10 cellular contexts compared by ENCODE assay signal in genomic region chr9:129411501-129412175, GRCh38.
A peak's percentile ranks its signal among the peaks of the same experiment; 100 is the strongest.
DNase-seq lines count a peak whose midpoint lies in the region; ATAC-seq, FAIRE-seq and TF ChIP-seq lines count a peak whose summit lies in the region.
"Had no signal": no experiment of that assay in that cellular context is flagged by ENCODE, and none has a peak within 500 bp of the region (broad histone marks: within the 10 kb centered on the region; RNA-seq: fewer than 3 reads in every experiment).

No MANE protein-coding gene starts in this region.

- H3K4me2 ChIP-seq in astrocyte (ENCODE audit: low read length) (no peak overlapping the region), HepG2 (ENCODE audit: low read depth, low read length) (no peak overlapping the region)

- H3K36me3 Mint-ChIP-seq in CD4-positive, alpha-beta memory T cell, result peaks cover 4 to 9% of the 10 kb centered on the region in 2 donors
- H3K36me3 Mint-ChIP-seq in astrocyte (ENCODE audit: low read depth, unreplicated experiment), result no peaks in the 10 kb centered on the region
- H3K36me3 Mint-ChIP-seq in activated T-helper 2 cell treated with anti-CD3 and anti-CD28 coated beads, Interferon-gamma antibody, Interleukin-2, Interleukin-4, amounts not matched to agents 10 μg/mL and 5 μg/mL and 100 μg/mL, durations not matched to agents 14 hours and 24 hours and 36 hours (ENCODE audit: low read depth), result peaks cover 10% of the 10 kb centered on the region

- TF ChIP-seq CTCF in astrocyte (IDR thresholded peaks at IDR 0.05; ENCODE audit: insufficient read depth, low read depth, low read length), result no peak
- no peak for TF ChIP-seq CTCF in HepG2 (CRISPR knock-in tag; IDR thresholded peaks at IDR 0.05)
- no peak for TF ChIP-seq CTCF in foreskin fibroblast (IDR thresholded peaks at IDR 0.05; ENCODE audit: low read depth, low read length)

- no peak overlapping the region for H3K27ac ChIP-seq in CD4-positive, alpha-beta memory T cell (ENCODE audit: low read depth, low read length)
- H3K27ac ChIP-seq in astrocyte (ENCODE audit: low read depth, low read length) (no peak overlapping the region), HepG2 (ENCODE audit: extremely low read length, insufficient read depth, low read length) (no peak overlapping the region), small intestine (ENCODE audit: low read depth in 1 of 2, low read length in 1 of 2) (peak overlapping the region; percentile 39 to 98)

- no peaks in the 10 kb centered on the region for H3K9me3 ChIP-seq in CD4-positive, alpha-beta memory T cell (ENCODE audit: control insufficient read depth in 1 of 2, low read length in 2 of 2)
- H3K9me3 ChIP-seq in astrocyte (ENCODE audit: insufficient read depth, low read depth, low read length) (peaks cover 3% of the 10 kb centered on the region), HepG2 (ENCODE audit: low read length) (no peaks in the 10 kb centered on the region), small intestine (ENCODE audit: control insufficient read depth, low read depth) (no peaks in the 10 kb centered on the region)

- H3K36me3 ChIP-seq in CD4-positive, alpha-beta memory T cell (ENCODE audit: insufficient read depth, low read length), result no peaks in the 10 kb centered on the region
- H3K36me3 ChIP-seq in astrocyte (ENCODE audit: insufficient read depth, low read length), result no peaks in the 10 kb centered on the region
- H3K36me3 ChIP-seq in HepG2 (replicated peaks in 1 of 2; ENCODE audit: control insufficient read depth in 1 of 2, insufficient read depth in 2 of 2, low read length in 2 of 2), result no peaks in the 10 kb centered on the region
- H3K36me3 ChIP-seq in small intestine (ENCODE audit: control insufficient read depth in 2 of 2, insufficient read depth in 2 of 2, low read length in 2 of 2), result no peaks in the 10 kb centered on the region
- H3K36me3 ChIP-seq: brain microvascular endothelial cell had no signal

- H3K4me1 Mint-ChIP-seq in CD4-positive, alpha-beta memory T cell, result peaks cover 19 to 35% (median 27%) of the 10 kb centered on the region in 4 donors
- peaks cover 9% of the 10 kb centered on the region for H3K4me1 Mint-ChIP-seq in astrocyte (ENCODE audit: low read depth, unreplicated experiment)
- peaks cover 6% of the 10 kb centered on the region for H3K4me1 Mint-ChIP-seq in activated T-helper 2 cell treated with anti-CD3 and anti-CD28 coated beads, Interferon-gamma antibody, Interleukin-2, Interleukin-4, amounts not matched to agents 10 μg/mL and 5 μg/mL and 100 μg/mL, durations not matched to agents 14 hours and 24 hours and 36 hours (ENCODE audit: low read depth)

- no peak overlapping the region for H3K4me3 ChIP-seq in CD4-positive, alpha-beta memory T cell (ENCODE audit: low read length in 2 of 2)
- H3K4me3 ChIP-seq in astrocyte (ENCODE audit: insufficient read depth, low read depth, low read length) (no peak overlapping the region), HepG2 (replicated peaks in 1 of 3; ENCODE audit: insufficient read depth in 1 of 3, low read depth in 2 of 3, low read length in 3 of 3) (no peak overlapping the region), small intestine (ENCODE audit: low read depth in 1 of 2, low read length in 2 of 2) (no peak overlapping the region), foreskin fibroblast (ENCODE audit: low read depth in 1 of 2, low read length in 2 of 2) (no peak overlapping the region)

- intact Hi-C loops in CD4-positive, alpha-beta memory T cell (cut with micrococcal nuclease), result loop anchor here (2.0 kb wide), 1 partner anchor 233 kb away; the partner anchor contains the start of gene IER5L
- intact Hi-C loops in HepG2 (cut with micrococcal nuclease; ENCODE audit: unreplicated experiment), result no loop called here
- intact Hi-C loops in activated T-helper 2 cell treated with anti-CD3 and anti-CD28 coated beads, Interferon-gamma antibody, Interleukin-2, Interleukin-4, amounts not matched to agents 10 μg/mL and 5 μg/mL and 100 μg/mL, durations not matched to agents 14 hours and 24 hours and 36 hours (cut with micrococcal nuclease), result loop anchor here (2.0 to 5.0 kb wide), 4 partner anchors 47 to 237 kb away; no protein-coding TSS in a partner anchor

- H2AFZ ChIP-seq in astrocyte (ENCODE audit: low read depth, low read length) (no peak overlapping the region), HepG2 (ENCODE audit: low read length) (no peak overlapping the region)

- DNase-seq in CD4-positive, alpha-beta memory T cell, result no peak
- no peak for DNase-seq in astrocyte (ENCODE audit: low read depth)
- no peak for DNase-seq in HepG2 (ENCODE audit: low spot score)
- DNase-seq in small intestine, result no peak
- no peak for DNase-seq in activated T-helper 2 cell treated with anti-CD3 and anti-CD28 coated beads, Interferon-gamma antibody, Interleukin-2, Interleukin-4, amounts not matched to agents 10 μg/mL and 5 μg/mL and 100 μg/mL, durations not matched to agents 14 hours and 24 hours and 36 hours (ENCODE audit: low spot score)
- no peak for DNase-seq in foreskin fibroblast
- DNase-seq: brain microvascular endothelial cell, NCI-H510A had no signal

- in situ Hi-C loops in HepG2 (cut with HindIII; ENCODE audit: extremely low pct_ligation_motif_present, low pct_unique_long_range_greater_than_20kb), result no loop called here

- no TSS peak for BruUV-seq in HepG2 (replicated peaks; lab: Mats Ljungman, UMichigan)

- TF ChIP-seq EP300 in HepG2 (IDR thresholded peaks at IDR 0.05; ENCODE audit: low read depth in 2 of 2, low read length in 2 of 2) (no peak), HepG2 (CRISPR knock-in tag; IDR thresholded peaks at IDR 0.05; ENCODE audit: borderline replicate concordance) (no peak)

- 89% methylated on average over 18 of the region's 19 CpGs for WGBS in HepG2 (ENCODE audit: low lambda C conversion rate)
- WGBS in small intestine, 3 donors, result 73 to 84% (median 80%) methylated on average over 19 of the region's 19 CpGs

- H3K27me3 Mint-ChIP-seq in CD4-positive, alpha-beta memory T cell, result no peaks in the 10 kb centered on the region
- peaks cover 6% of the 10 kb centered on the region for H3K27me3 Mint-ChIP-seq in astrocyte (ENCODE audit: low read depth, unreplicated experiment)
- no peaks in the 10 kb centered on the region for H3K27me3 Mint-ChIP-seq in activated T-helper 2 cell treated with anti-CD3 and anti-CD28 coated beads, Interferon-gamma antibody, Interleukin-2, Interleukin-4, amounts not matched to agents 10 μg/mL and 5 μg/mL and 100 μg/mL, durations not matched to agents 14 hours and 24 hours and 36 hours (ENCODE audit: low read depth)

- H3K9ac ChIP-seq in astrocyte (ENCODE audit: low read length), result no peak overlapping the region
- no peak overlapping the region for H3K9ac ChIP-seq in HepG2 (ENCODE audit: insufficient read depth, low read depth, low read length)

- H3K4me1 ChIP-seq in CD4-positive, alpha-beta memory T cell (ENCODE audit: insufficient read depth, low read length), result peaks cover 27% of the 10 kb centered on the region
- H3K4me1 ChIP-seq in astrocyte (ENCODE audit: insufficient read depth, low read length) (peaks cover 17% of the 10 kb centered on the region), HepG2 (ENCODE audit: insufficient read depth, low read length) (peaks cover 77% of the 10 kb centered on the region), small intestine (ENCODE audit: control insufficient read depth in 2 of 2, insufficient read depth in 1 of 2, low read depth in 1 of 2, low read length in 1 of 2) (peaks cover 8 to 9% of the 10 kb centered on the region in 2 donors)

- H3K79me2 ChIP-seq in astrocyte (ENCODE audit: insufficient read depth, low read length), result no peaks in the 10 kb centered on the region
- no peaks in the 10 kb centered on the region for H3K79me2 ChIP-seq in HepG2 (ENCODE audit: insufficient read depth, low read length)

- ATAC-seq in HepG2 (no peak), HG02884 (IDR thresholded peaks at IDR 0.05; ENCODE audit: unreplicated experiment) (no peak), GM18861 (IDR thresholded peaks at IDR 0.05; ENCODE audit: unreplicated experiment) (no peak)

- no peak for FAIRE-seq in astrocyte (lab: Jason Lieb, UNC)
- FAIRE-seq in HepG2 (lab: Jason Lieb, UNC), result no peak
- FAIRE-seq in small intestine (lab: Jason Lieb, UNC), result no peak

- TF ChIP-seq POLR2A in HepG2 (IDR thresholded peaks at IDR 0.05; ENCODE audit: insufficient read depth in 1 of 2, low read depth in 2 of 2, low read length in 2 of 2), result no peak

- POLR2A ChIA-PET in CD4-positive, alpha-beta memory T cell (lab: Charles Lee; ENCODE audit: partially characterized antibody), result interaction anchor here (1.0 to 3.5 kb wide), 4 partner anchors 29 to 91 kb away, joined by 3 to 22 read pairs (median 4); no protein-coding TSS in a partner anchor
- POLR2A ChIA-PET in HepG2 (lab: Yijun Ruan, JAX), result no interaction called here

- H3K4me3 Mint-ChIP-seq in CD4-positive, alpha-beta memory T cell, result no peak overlapping the region
- H3K4me3 Mint-ChIP-seq in astrocyte (ENCODE audit: unreplicated experiment), result no peak overlapping the region
- no peak overlapping the region for H3K4me3 Mint-ChIP-seq in activated T-helper 2 cell treated with anti-CD3 and anti-CD28 coated beads, Interferon-gamma antibody, Interleukin-2, Interleukin-4, amounts not matched to agents 10 μg/mL and 5 μg/mL and 100 μg/mL, durations not matched to agents 14 hours and 24 hours and 36 hours (ENCODE audit: low read depth)

- peak overlapping the region in 6 of 7 donors; percentile 37 to 99 (median 98) for H3K27ac Mint-ChIP-seq in CD4-positive, alpha-beta memory T cell
- peak overlapping the region; percentile 18 for H3K27ac Mint-ChIP-seq in astrocyte (ENCODE audit: unreplicated experiment)
- no peak overlapping the region for H3K27ac Mint-ChIP-seq in activated T-helper 2 cell treated with anti-CD3 and anti-CD28 coated beads, Interferon-gamma antibody, Interleukin-2, Interleukin-4, amounts not matched to agents 10 μg/mL and 5 μg/mL and 100 μg/mL, durations not matched to agents 14 hours and 24 hours and 36 hours

- no peaks in the 10 kb centered on the region for H3K27me3 ChIP-seq in CD4-positive, alpha-beta memory T cell (ENCODE audit: insufficient read depth, low read length)
- H3K27me3 ChIP-seq in astrocyte (ENCODE audit: insufficient read depth, low read length) (no peaks in the 10 kb centered on the region), HepG2 (ENCODE audit: control insufficient read depth in 1 of 2, insufficient read depth in 2 of 2, low read length in 2 of 2) (peaks cover 0 to 2% of the 10 kb centered on the region in 2 experiments; a peak in 1 of 5 replicates), small intestine (ENCODE audit: control insufficient read depth in 2 of 2, insufficient read depth in 2 of 2, low read length in 2 of 2) (no peaks in the 10 kb centered on the region)
- H3K27me3 ChIP-seq: brain microvascular endothelial cell had no signal

- H4K20me1 ChIP-seq in astrocyte (ENCODE audit: insufficient read depth, low read length), result no peaks in the 10 kb centered on the region
- H4K20me1 ChIP-seq in HepG2 (ENCODE audit: insufficient read depth, low read length), result no peaks in the 10 kb centered on the region

- peaks cover 0 to 8% (median 3%) of the 10 kb centered on the region in 8 donors for H3K9me3 Mint-ChIP-seq in CD4-positive, alpha-beta memory T cell
- H3K9me3 Mint-ChIP-seq in astrocyte (ENCODE audit: unreplicated experiment), result no peaks in the 10 kb centered on the region
- peaks cover 13% of the 10 kb centered on the region for H3K9me3 Mint-ChIP-seq in activated T-helper 2 cell treated with anti-CD3 and anti-CD28 coated beads, Interferon-gamma antibody, Interleukin-2, Interleukin-4, amounts not matched to agents 10 μg/mL and 5 μg/mL and 100 μg/mL, durations not matched to agents 14 hours and 24 hours and 36 hours

- CTCF ChIA-PET in CD4-positive, alpha-beta memory T cell (lab: Charles Lee; ENCODE audit: partially characterized antibody), result no interaction called here
- CTCF ChIA-PET in HepG2 (lab: Yijun Ruan, JAX; ENCODE audit: low intra/inter-chr PET ratio, low total read pairs), result no interaction called here

- TF ChIP-seq RAD21 in HepG2 (CRISPR knock-in tag; IDR thresholded peaks at IDR 0.05), result no peak

Comparison
In these comparisons a context has a peak if more than half of its experiments do, and no peak if none do; other contexts are left out.
1. H3K27ac ChIP-seq: peak in small intestine (2 of 2); none in CD4-positive, alpha-beta memory T cell (single experiment), astrocyte (single experiment) and HepG2 (single experiment).